ENCODE assay signal across 6 cellular contexts in genomic region chr17:75110307-75110937, GRCh38. TPM values are rescaled to one million over a fixed set of nuclear protein-coding genes. Genes with fewer than 3 reads are reported as not detected.
A peak's percentile ranks its signal among the peaks of the same experiment; 100 is the strongest.
DNase-seq lines count a peak whose midpoint lies in the region; ATAC-seq and TF ChIP-seq lines count a peak whose summit lies in the region.

No MANE protein-coding gene starts in this region.

- POLR2A ChIA-PET in Panc1 (lab: Charles Lee) = interaction anchor here (0.6 kb wide), 2 partner anchors 49 to 284 kb away, joined by 3 read pairs; no protein-coding TSS in a partner anchor

- H3K4me3 ChIP-seq in BLaER1 = peak overlapping the region; percentile 75
- H3K4me3 ChIP-seq in Panc1 (ENCODE audit: low read depth in 2 of 2, low read length in 2 of 2) = peak overlapping the region; percentile 83 to 88
- H3K4me3 ChIP-seq in heart right ventricle = peak overlapping the region; percentile 68 to 96 (median 86)
- H3K4me3 ChIP-seq in tibial artery = peak overlapping the region; percentile 78 to 89

- no peak for DNase-seq in Panc1 (ENCODE audit: low read depth, low spot score)
- DNase-seq in heart right ventricle = no peak
- DNase-seq in tibial artery = no peak
- DNase-seq in dedifferentiated amniotic fluid mesenchymal stem cell (ENCODE audit: extremely low spot score) = no peak

- H3K4me2 ChIP-seq in BLaER1 = peak overlapping the region; percentile 100

- intact Hi-C loops in Panc1 (cut with micrococcal nuclease; ENCODE audit: unreplicated experiment) (no loop called here), heart right ventricle (cut with DNase I) (loop anchor here (5.0 to 10.0 kb wide), 13 partner anchors 33 to 304 kb away; partner anchors contain the start of genes NUP85 (in 3 of the 10), JPT1 (in 2 of the 10), SUMO2 (in 2 of the 10) and CDR2L (in 1 of the 10)), tibial artery (cut with DNase I; ENCODE audit: low total_unique reads) (loop anchor here (10.0 kb wide), 1 partner anchor 94 kb away; the partner anchor contains the start of gene NUP85)

- H3K4me1 ChIP-seq in BLaER1 = peaks cover 51% of the 10 kb centered on the region
- peaks cover 35% of the 10 kb centered on the region for H3K4me1 ChIP-seq in Panc1 (ENCODE audit: control insufficient read depth, insufficient read depth, low read length)
- peaks cover 5 to 59% (median 39%) of the 10 kb centered on the region in 9 donors for H3K4me1 ChIP-seq in heart right ventricle
- H3K4me1 ChIP-seq in tibial artery = peaks cover 0 to 45% (median 24%) of the 10 kb centered on the region in 4 donors

- in situ Hi-C loops in Panc1 (cut with HindIII; ENCODE audit: low pct_unique_long_range_greater_than_20kb, low sequenced_read_pairs) = no loop called here

- H3K27me3 ChIP-seq in BLaER1 (peaks cover 16% of the 10 kb centered on the region), Panc1 (ENCODE audit: control insufficient read depth, insufficient read depth, low read length) (no peaks in the 10 kb centered on the region), heart right ventricle (no peaks in the 10 kb centered on the region), tibial artery (peaks cover 0 to 9% of the 10 kb centered on the region in 2 donors)

- ATAC-seq in Panc1 = no peak
- peak in 1 of 8 donors; percentile 3 for ATAC-seq in heart right ventricle
- ATAC-seq in HG02571 (IDR thresholded peaks at IDR 0.05; ENCODE audit: unreplicated experiment) = no peak

- CTCF ChIA-PET in Panc1 (lab: Charles Lee) = interaction anchor here (0.6 to 1.7 kb wide), 4 partner anchors 10 to 308 kb away, joined by 5 to 13 read pairs (median 6); no protein-coding TSS in a partner anchor

- H4K20me1 ChIP-seq in BLaER1 = peaks cover 9% of the 10 kb centered on the region

- H3K9ac ChIP-seq in BLaER1 = peak overlapping the region; percentile 74

- H3K9me3 ChIP-seq in BLaER1 (no peaks in the 10 kb centered on the region), Panc1 (ENCODE audit: control insufficient read depth, insufficient read depth, low read depth, low read length) (no peaks in the 10 kb centered on the region), heart right ventricle (no peaks in the 10 kb centered on the region), tibial artery (no peaks in the 10 kb centered on the region)

- TF ChIP-seq CTCF in Panc1 (IDR thresholded peaks at IDR 0.05) = no peak
- no peak for TF ChIP-seq CTCF in heart right ventricle (IDR thresholded peaks at IDR 0.05)
- no peak for TF ChIP-seq CTCF in tibial artery (IDR thresholded peaks at IDR 0.05)

- peaks cover under 1% of the 10 kb centered on the region; the same call in 1 of the 2 replicates for H3K36me3 ChIP-seq in BLaER1
- peaks cover 6% of the 10 kb centered on the region; the same call in 1 of the 2 replicates for H3K36me3 ChIP-seq in Panc1 (ENCODE audit: control insufficient read depth, insufficient read depth, low read length)
- H3K36me3 ChIP-seq in heart right ventricle = peaks cover 0 to 6% (median 0%) of the 10 kb centered on the region in 9 donors
- H3K36me3 ChIP-seq in tibial artery = no peaks in the 10 kb centered on the region

- 27 to 29% methylated on average over 34 of the region's 34 CpGs for WGBS in heart right ventricle, 2 donors

- no TSS peak for BruUV-seq in Panc1 (replicated peaks; lab: Mats Ljungman, UMichigan)

- H3K27ac ChIP-seq in BLaER1 = no peak overlapping the region
- peak overlapping the region; percentile 88 for H3K27ac ChIP-seq in Panc1 (ENCODE audit: low read length)
- H3K27ac ChIP-seq in heart right ventricle = peak overlapping the region; percentile 35 to 91 (median 86)
- H3K27ac ChIP-seq in tibial artery = peak overlapping the region; percentile 74 to 76

RNA-seq across cellular contexts. Expression of gene ARMC7, which starts 0.7 kb away (rescaled TPM):
- total RNA-seq in Panc1 (2021; ENCODE audit: unreplicated experiment) = 48.7 TPM
- polyA plus RNA-seq in Panc1 (2012; ENCODE audit: insufficient read length) = 74.7 TPM
- 1 to 10 TPM; 4.7 to 7.9 (median 5.2) TPM for total RNA-seq in heart right ventricle
- 1 to 10 TPM; 3.1 to 7.2 TPM for polyA plus RNA-seq in heart right ventricle

RNA-seq across cellular contexts. Expression of gene NT5C, which starts 21.1 kb away (rescaled TPM):
- total RNA-seq in Panc1 (2021; ENCODE audit: unreplicated experiment) = 63.4 TPM
- 82.5 TPM for polyA plus RNA-seq in Panc1 (2012; ENCODE audit: insufficient read length)
- total RNA-seq in heart right ventricle = 10 to 100 TPM; 17.1 to 33.3 (median 21.6) TPM
- 10 to 100 TPM; 50.0 to 71.7 TPM for polyA plus RNA-seq in heart right ventricle

RNA-seq across cellular contexts. Expression of gene SLC16A5, which starts 22.7 kb away (rescaled TPM):
- total RNA-seq in Panc1 (2021; ENCODE audit: unreplicated experiment) = 46.6 TPM
- polyA plus RNA-seq in Panc1 (2012; ENCODE audit: insufficient read length) = 70.7 TPM
- 10 to 100 TPM in 8 of 10 donors, 1 to 10 TPM in 2; 7.5 to 17.4 (median 11.9) TPM for total RNA-seq in heart right ventricle
- 10 to 100 TPM in 1 of 2 donors, 1 to 10 TPM in 1; 3.6 to 12.4 TPM for polyA plus RNA-seq in heart right ventricle

RNA-seq across cellular contexts. Expression of gene JPT1, which starts 43.9 kb away (rescaled TPM):
- total RNA-seq in Panc1 (2021; ENCODE audit: unreplicated experiment) (448 TPM), heart right ventricle (10 to 100 TPM in 8 of 10 donors, 1 to 10 TPM in 2; 6.7 to 30.0 (median 12.6) TPM)
- 639 TPM for polyA plus RNA-seq in Panc1 (2012; ENCODE audit: insufficient read length)
- 10 to 100 TPM; 32.6 to 61.6 TPM for polyA plus RNA-seq in heart right ventricle
